In the genomic region with DNA sequence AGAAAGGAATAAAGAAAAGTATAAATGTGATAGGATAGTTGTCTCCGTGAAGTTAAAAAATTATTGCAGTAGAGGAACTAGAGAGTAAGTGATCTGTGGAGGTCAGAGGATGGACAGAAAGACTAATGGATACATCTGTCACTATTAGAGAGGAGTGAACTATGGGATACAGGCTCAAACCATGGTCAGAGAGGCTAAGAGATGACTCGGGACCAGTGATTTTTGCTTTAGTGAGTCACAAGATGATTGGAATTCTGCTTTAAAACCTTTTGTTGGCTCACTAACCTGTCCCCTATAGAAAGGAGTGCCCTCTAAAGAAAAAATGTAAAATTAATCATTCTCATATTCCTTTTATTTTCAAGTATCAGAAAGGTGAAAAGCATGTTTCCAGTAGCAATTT, we compare ENCODE assay signal across 2 cellular contexts.
TF ChIP-seq lines count a peak whose summit lies in the region.

No MANE protein-coding gene starts in this region.

TF ChIP-seq in IMR-90, 13 proteins besides CTCF, POLR2A, EP300 and RAD21 (continued from another document):
- no peak for TF ChIP-seq NFE2L2 (IDR thresholded peaks at IDR 0.05; ENCODE audit: low read depth, low read length)

TF ChIP-seq in SK-N-SH treated with all-trans-retinoic acid at 6 μM for 48 hours, 23 proteins besides CTCF, POLR2A, EP300 and RAD21 (continued from another document):
- TF ChIP-seq CSRNP3 (CRISPR knock-in tag; IDR thresholded peaks at IDR 0.05) (no peak), ARNTL (CRISPR knock-in tag; IDR thresholded peaks at IDR 0.05; ENCODE audit: borderline replicate concordance, low read depth) (no peak), BACH2 (CRISPR knock-in tag; IDR thresholded peaks at IDR 0.05; ENCODE audit: borderline replicate concordance) (no peak), TSHZ2 (CRISPR knock-in tag; IDR thresholded peaks at IDR 0.05) (no peak), TOX (CRISPR knock-in tag; IDR thresholded peaks at IDR 0.05; ENCODE audit: borderline replicate concordance) (no peak), GLIS3 (CRISPR knock-in tag; IDR thresholded peaks at IDR 0.05) (no peak), ZNF565 (CRISPR knock-in tag; conservative IDR thresholded peaks at IDR 0.05; ENCODE audit: low read depth) (no peak), ZNF70 (CRISPR knock-in tag; IDR thresholded peaks at IDR 0.05) (no peak), SNAI2 (CRISPR knock-in tag; IDR thresholded peaks at IDR 0.05) (no peak), ZC3H10 (CRISPR knock-in tag; IDR thresholded peaks at IDR 0.05) (no peak), ISL1 (CRISPR knock-in tag; IDR thresholded peaks at IDR 0.05) (no peak), OSR1 (CRISPR knock-in tag; IDR thresholded peaks at IDR 0.05) (no peak), CSDC2 (CRISPR knock-in tag; IDR thresholded peaks at IDR 0.05) (no peak), ZNF8 (CRISPR knock-in tag; IDR thresholded peaks at IDR 0.05) (no peak)
- TF ChIP-seq, protein P1, sequence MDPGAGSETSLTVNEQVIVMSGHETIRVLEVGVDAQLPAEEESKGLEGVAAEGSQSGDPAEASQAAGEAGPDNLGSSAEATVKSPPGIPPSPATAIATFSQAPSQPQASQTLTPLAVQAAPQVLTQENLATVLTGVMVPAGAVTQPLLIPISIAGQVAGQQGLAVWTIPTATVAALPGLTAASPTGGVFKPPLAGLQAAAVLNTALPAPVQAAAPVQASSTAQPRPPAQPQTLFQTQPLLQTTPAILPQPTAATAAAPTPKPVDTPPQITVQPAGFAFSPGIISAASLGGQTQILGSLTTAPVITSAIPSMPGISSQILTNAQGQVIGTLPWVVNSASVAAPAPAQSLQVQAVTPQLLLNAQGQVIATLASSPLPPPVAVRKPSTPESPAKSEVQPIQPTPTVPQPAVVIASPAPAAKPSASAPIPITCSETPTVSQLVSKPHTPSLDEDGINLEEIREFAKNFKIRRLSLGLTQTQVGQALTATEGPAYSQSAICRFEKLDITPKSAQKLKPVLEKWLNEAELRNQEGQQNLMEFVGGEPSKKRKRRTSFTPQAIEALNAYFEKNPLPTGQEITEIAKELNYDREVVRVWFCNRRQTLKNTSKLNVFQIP (CRISPR knock-in tag; IDR thresholded peaks at IDR 0.05; ENCODE audit: borderline replicate concordance, low read depth), result no peak
- TF ChIP-seq, protein P2, sequence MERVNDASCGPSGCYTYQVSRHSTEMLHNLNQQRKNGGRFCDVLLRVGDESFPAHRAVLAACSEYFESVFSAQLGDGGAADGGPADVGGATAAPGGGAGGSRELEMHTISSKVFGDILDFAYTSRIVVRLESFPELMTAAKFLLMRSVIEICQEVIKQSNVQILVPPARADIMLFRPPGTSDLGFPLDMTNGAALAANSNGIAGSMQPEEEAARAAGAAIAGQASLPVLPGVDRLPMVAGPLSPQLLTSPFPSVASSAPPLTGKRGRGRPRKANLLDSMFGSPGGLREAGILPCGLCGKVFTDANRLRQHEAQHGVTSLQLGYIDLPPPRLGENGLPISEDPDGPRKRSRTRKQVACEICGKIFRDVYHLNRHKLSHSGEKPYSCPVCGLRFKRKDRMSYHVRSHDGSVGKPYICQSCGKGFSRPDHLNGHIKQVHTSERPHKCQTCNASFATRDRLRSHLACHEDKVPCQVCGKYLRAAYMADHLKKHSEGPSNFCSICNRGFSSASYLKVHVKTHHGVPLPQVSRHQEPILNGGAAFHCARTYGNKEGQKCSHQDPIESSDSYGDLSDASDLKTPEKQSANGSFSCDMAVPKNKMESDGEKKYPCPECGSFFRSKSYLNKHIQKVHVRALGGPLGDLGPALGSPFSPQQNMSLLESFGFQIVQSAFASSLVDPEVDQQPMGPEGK (CRISPR knock-in tag; IDR thresholded peaks at IDR 0.05; ENCODE audit: borderline replicate concordance), result no peak
- TF ChIP-seq, protein P3, sequence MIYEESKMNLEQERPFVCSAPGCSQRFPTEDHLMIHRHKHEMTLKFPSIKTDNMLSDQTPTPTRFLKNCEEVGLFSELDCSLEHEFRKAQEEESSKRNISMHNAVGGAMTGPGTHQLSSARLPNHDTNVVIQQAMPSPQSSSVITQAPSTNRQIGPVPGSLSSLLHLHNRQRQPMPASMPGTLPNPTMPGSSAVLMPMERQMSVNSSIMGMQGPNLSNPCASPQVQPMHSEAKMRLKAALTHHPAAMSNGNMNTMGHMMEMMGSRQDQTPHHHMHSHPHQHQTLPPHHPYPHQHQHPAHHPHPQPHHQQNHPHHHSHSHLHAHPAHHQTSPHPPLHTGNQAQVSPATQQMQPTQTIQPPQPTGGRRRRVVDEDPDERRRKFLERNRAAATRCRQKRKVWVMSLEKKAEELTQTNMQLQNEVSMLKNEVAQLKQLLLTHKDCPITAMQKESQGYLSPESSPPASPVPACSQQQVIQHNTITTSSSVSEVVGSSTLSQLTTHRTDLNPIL (CRISPR knock-in tag; IDR thresholded peaks at IDR 0.05; ENCODE audit: low read depth), result no peak
